Comparison of ENCODE assay signal across 8 cellular contexts in genomic region chr1:26529655-26530539, GRCh38. TPM values are rescaled to one million over a fixed set of nuclear protein-coding genes. Genes with fewer than 3 reads are reported as not detected.
DNase-seq lines count a peak whose midpoint lies in the region; ATAC-seq, FAIRE-seq and TF ChIP-seq lines count a peak whose summit lies in the region.

RPS6KA1 (plus strand) TSS chr1:26529761; CDS start chr1:26529921, 160 bp downstream.

- TF ChIP-seq CTCF in WI38 (IDR thresholded peaks at IDR 0.05; ENCODE audit: low read depth, low read length) (no peak), kidney (IDR thresholded peaks at IDR 0.05; ENCODE audit: borderline replicate concordance, extremely low read depth, insufficient read depth) (no peak)

- peak within 1 kb of the TSS; percentile 89 for H3K27ac Mint-ChIP-seq in central memory CD8-positive, alpha-beta T cell (ENCODE audit: low read depth)

- peaks cover 2% of the 10 kb centered on the region for H3K36me3 Mint-ChIP-seq in central memory CD8-positive, alpha-beta T cell (ENCODE audit: insufficient read depth)

- DNase-seq in NCI-H524 (lab: John Stamatoyannopoulos, UW) (peak; percentile 26 to 69), NCI-H524 treated with DMSO at 0.1 percent for 48 hours (lab: John Stamatoyannopoulos, UW) (no peak), NCI-H1930 (lab: John Stamatoyannopoulos, UW) (peak; percentile 48 to 77), kidney (peak; percentile 83)
- DNase-seq in central memory CD8-positive, alpha-beta T cell (ENCODE audit: low spot score in 2 of 2) = peak; percentile 15 to 30
- peak; percentile 74 for DNase-seq in stimulated activated CD4-positive, alpha-beta T cell treated with anti-CD3 and anti-CD28 coated beads, Interleukin-15, amount 100 ng/mL, for 24 hours

- ATAC-seq in HG02798 (IDR thresholded peaks at IDR 0.05; ENCODE audit: poor library complexity, unreplicated experiment) = peak; percentile 90
- ATAC-seq in central memory CD8-positive, alpha-beta T cell (replicated peaks; ENCODE audit: extremely low read depth, poor library complexity, severe bottlenecking) = peak; percentile 77

- no peaks in the 10 kb centered on the region for H3K9me3 ChIP-seq in kidney (ENCODE audit: control insufficient read depth in 1 of 2, low read length in 2 of 2)

- H3K4me1 Mint-ChIP-seq in central memory CD8-positive, alpha-beta T cell = peaks cover 34% of the 10 kb centered on the region

- H3K27me3 Mint-ChIP-seq in central memory CD8-positive, alpha-beta T cell = peaks cover 3% of the 10 kb centered on the region

- no peaks in the 10 kb centered on the region for H3K36me3 ChIP-seq in kidney (ENCODE audit: control insufficient read depth in 1 of 2, insufficient read depth in 2 of 2, low read length in 2 of 2)

- H3K27ac ChIP-seq in kidney (ENCODE audit: low read depth in 2 of 2, low read length in 2 of 2) = peak within 1 kb of the TSS; percentile 75 to 79

- H3K4me3 Mint-ChIP-seq in central memory CD8-positive, alpha-beta T cell = peak within 1 kb of the TSS; percentile 89

- peak within 1 kb of the TSS; percentile 53 for H3K4me3 ChIP-seq in WI38 (ENCODE audit: low read depth, low read length)
- H3K4me3 ChIP-seq in kidney (ENCODE audit: low read length in 2 of 2) = peak within 1 kb of the TSS; percentile 73 to 78

- H3K4me1 ChIP-seq in kidney (ENCODE audit: control insufficient read depth in 1 of 2, insufficient read depth in 1 of 2, low read depth in 1 of 2, low read length in 2 of 2) = peaks cover 14 to 30% of the 10 kb centered on the region in 2 donors

- H3K9ac ChIP-seq in kidney (ENCODE audit: low read length in 2 of 2) = peak within 1 kb of the TSS; percentile 70 to 79

- intact Hi-C loops in kidney (cut with DNase I) = no loop called here

- FAIRE-seq in kidney (lab: Jason Lieb, UNC) = no peak

- no peaks in the 10 kb centered on the region for H3K9me3 Mint-ChIP-seq in central memory CD8-positive, alpha-beta T cell

RNA-seq across cellular contexts. Expression of gene RPS6KA1, which starts in this region (rescaled TPM):
- total RNA-seq in kidney = 58.1 TPM
- 39.5 TPM for polyA plus RNA-seq in kidney (ENCODE audit: insufficient read depth, low read depth, low replicate concordance)
